In genomic region chr21:33300701-33301631, GRCh38 we compare ENCODE assay signal across 8 cellular contexts. TPM values are rescaled to one million over a fixed set of nuclear protein-coding genes. Genes with fewer than 3 reads are reported as not detected.
DNase-seq lines count a peak whose midpoint lies in the region; ATAC-seq and TF ChIP-seq lines count a peak whose summit lies in the region.

No MANE protein-coding gene starts in this region.

- in situ Hi-C loops in mammary epithelial cell (cut with MboI; ENCODE audit: low sequenced_read_pairs in 2 of 2): no loop called here

- peaks cover 57% of the 10 kb centered on the region for H3K4me1 Mint-ChIP-seq in CD4-positive, alpha-beta T cell (ENCODE audit: low read depth)
- peaks cover 63 to 87% (median 86%) of the 10 kb centered on the region in 3 donors for H3K4me1 Mint-ChIP-seq in naive B cell
- H3K4me1 Mint-ChIP-seq in activated CD8-positive, alpha-beta memory T cell treated with anti-CD3 and anti-CD28 coated beads, Interleukin-2, amount 10 ng/mL, durations not matched to agents 7 days and 5 days: peaks cover 20% of the 10 kb centered on the region

- H3K4me3 ChIP-seq in NB4 (ENCODE audit: low read depth, low read length) (peak overlapping the region; percentile 2), mammary epithelial cell (replicated peaks in 1 of 3; ENCODE audit: insufficient read depth in 1 of 3, low read depth in 2 of 3, low read length in 3 of 3) (no peak overlapping the region)

- no peaks in the 10 kb centered on the region for H3K27me3 ChIP-seq in CD4-positive, alpha-beta T cell (ENCODE audit: control insufficient read depth, insufficient read depth, low read length)
- no peaks in the 10 kb centered on the region for H3K27me3 ChIP-seq in mammary epithelial cell (ENCODE audit: insufficient read depth, low read length)

- POLR2A ChIA-PET in CD4-positive, alpha-beta T cell (lab: Charles Lee): interaction anchor here (0.6 to 3.3 kb wide), 6 partner anchors 24 to 70 kb away, joined by 3 to 35 read pairs (median 11); partner anchors contain the start of genes IFNAR1 and IL10RB

- TF ChIP-seq POLR2A in NB4 (IDR thresholded peaks at IDR 0.05; ENCODE audit: extremely low read depth, insufficient read length): no peak

- CTCF ChIA-PET in CD4-positive, alpha-beta T cell (lab: Charles Lee): no interaction called here
- CTCF ChIA-PET in mammary epithelial cell (lab: Charles Lee; ENCODE audit: low non-redundant PET): interaction anchor here (0.7 kb wide), 1 partner anchor 7 kb away, joined by 13 read pairs; no protein-coding TSS in a partner anchor
- CTCF ChIA-PET in activated CD8-positive, alpha-beta memory T cell treated with anti-CD3 and anti-CD28 coated beads, Interleukin-2, amount 10 ng/mL, durations not matched to agents 7 days and 5 days (lab: Charles Lee): interaction anchor here (1.2 to 2.2 kb wide), 3 partner anchors 14 to 144 kb away, joined by 3 to 5 read pairs (median 5); no protein-coding TSS in a partner anchor

- no peak for ATAC-seq in CD4-positive, alpha-beta T cell (ENCODE audit: poor library complexity)
- ATAC-seq in naive B cell (ENCODE audit: low read depth in 2 of 2) (no peak), HG03520 (IDR thresholded peaks at IDR 0.05; ENCODE audit: unreplicated experiment) (no peak), GM19328 (IDR thresholded peaks at IDR 0.05; ENCODE audit: unreplicated experiment) (no peak)
- ATAC-seq in activated CD8-positive, alpha-beta memory T cell treated with anti-CD3 and anti-CD28 coated beads, Interleukin-2, amount 10 ng/mL, durations not matched to agents 7 days and 5 days: no peak

- no peaks in the 10 kb centered on the region for H3K9me3 ChIP-seq in CD4-positive, alpha-beta T cell (ENCODE audit: control insufficient read depth, low read length)
- no peaks in the 10 kb centered on the region for H3K9me3 ChIP-seq in mammary epithelial cell (replicated peaks; ENCODE audit: insufficient read depth, low read length)

- no peaks in the 10 kb centered on the region for H3K79me2 ChIP-seq in mammary epithelial cell (ENCODE audit: insufficient read depth, low read length)

- intact Hi-C loops in CD4-positive, alpha-beta T cell (cut with DNase I, micrococcal nuclease): no loop called here
- intact Hi-C loops in mammary epithelial cell (cut with micrococcal nuclease): no loop called here

- 80% methylated on average over 10 of the region's 10 CpGs for WGBS in mammary epithelial cell (ENCODE audit: low coverage, missing lambda C conversion rate)

- peaks cover 15% of the 10 kb centered on the region for H3K4me1 ChIP-seq in mammary epithelial cell (ENCODE audit: insufficient read depth, low read length)

- H3K27ac Mint-ChIP-seq in CD4-positive, alpha-beta T cell: peak overlapping the region; percentile 86
- H3K27ac Mint-ChIP-seq in naive B cell: peak overlapping the region; percentile 81 to 96 (median 94)
- H3K27ac Mint-ChIP-seq in activated CD8-positive, alpha-beta memory T cell treated with anti-CD3 and anti-CD28 coated beads, Interleukin-2, amount 10 ng/mL, durations not matched to agents 7 days and 5 days: no peak overlapping the region

- H3K27ac ChIP-seq in CD4-positive, alpha-beta T cell (ENCODE audit: low read depth, low read length): no peak overlapping the region
- no peak overlapping the region for H3K27ac ChIP-seq in mammary epithelial cell (ENCODE audit: insufficient read depth, low read depth, low read length)

- H3K9ac ChIP-seq in mammary epithelial cell (ENCODE audit: insufficient read depth, low read length): no peak overlapping the region

- BruUV-seq in mammary epithelial cell (replicated peaks; lab: Mats Ljungman, UMichigan): no TSS peak

- peaks cover 25% of the 10 kb centered on the region for H3K36me3 Mint-ChIP-seq in CD4-positive, alpha-beta T cell (ENCODE audit: low read depth)
- H3K36me3 Mint-ChIP-seq in naive B cell: no peaks in the 10 kb centered on the region
- peaks cover 11% of the 10 kb centered on the region for H3K36me3 Mint-ChIP-seq in activated CD8-positive, alpha-beta memory T cell treated with anti-CD3 and anti-CD28 coated beads, Interleukin-2, amount 10 ng/mL, durations not matched to agents 7 days and 5 days

- H3K27me3 Mint-ChIP-seq in CD4-positive, alpha-beta T cell: no peaks in the 10 kb centered on the region
- no peaks in the 10 kb centered on the region for H3K27me3 Mint-ChIP-seq in naive B cell
- H3K27me3 Mint-ChIP-seq in activated CD8-positive, alpha-beta memory T cell treated with anti-CD3 and anti-CD28 coated beads, Interleukin-2, amount 10 ng/mL, durations not matched to agents 7 days and 5 days: no peaks in the 10 kb centered on the region

- no peaks in the 10 kb centered on the region for H4K20me1 ChIP-seq in mammary epithelial cell (ENCODE audit: insufficient read depth, low read length)

- TF ChIP-seq CTCF in CD4-positive, alpha-beta T cell (IDR thresholded peaks at IDR 0.05): no peak
- no peak for TF ChIP-seq CTCF in NB4 (IDR thresholded peaks at IDR 0.05; ENCODE audit: low read depth, low read length)
- no peak for TF ChIP-seq CTCF in mammary epithelial cell (conservative IDR thresholded peaks at IDR 0.05 in 1 of 2, IDR thresholded peaks at IDR 0.05 in 1 of 2; ENCODE audit: extremely low read depth in 1 of 2, insufficient read depth in 1 of 2, low read depth in 1 of 2, low read length in 2 of 2)

- peak overlapping the region; percentile 17 for H2AFZ ChIP-seq in mammary epithelial cell (ENCODE audit: low read depth, low read length)

- H3K4me3 Mint-ChIP-seq in CD4-positive, alpha-beta T cell: peak overlapping the region; percentile 52
- H3K4me3 Mint-ChIP-seq in naive B cell: peak overlapping the region; percentile 22 to 85 (median 69)
- no peak overlapping the region for H3K4me3 Mint-ChIP-seq in activated CD8-positive, alpha-beta memory T cell treated with anti-CD3 and anti-CD28 coated beads, Interleukin-2, amount 10 ng/mL, durations not matched to agents 7 days and 5 days

- no peak overlapping the region for H3K4me2 ChIP-seq in mammary epithelial cell (ENCODE audit: insufficient read depth, low read depth, low read length)

- dilution Hi-C loops in mammary epithelial cell (cut with HindIII; ENCODE audit: low sequenced_read_pairs): no loop called here

- peaks cover 2% of the 10 kb centered on the region for H3K9me3 Mint-ChIP-seq in CD4-positive, alpha-beta T cell
- no peaks in the 10 kb centered on the region for H3K9me3 Mint-ChIP-seq in naive B cell
- no peaks in the 10 kb centered on the region for H3K9me3 Mint-ChIP-seq in activated CD8-positive, alpha-beta memory T cell treated with anti-CD3 and anti-CD28 coated beads, Interleukin-2, amount 10 ng/mL, durations not matched to agents 7 days and 5 days (ENCODE audit: low read depth)

- no peak for DNase-seq in CD4-positive, alpha-beta T cell
- DNase-seq in NB4 (ENCODE audit: low read depth) (peak; percentile 91), mammary epithelial cell (no peak), naive B cell (peak; percentile 32), HuH-7 (ENCODE audit: low spot score) (no peak)
- DNase-seq in activated CD8-positive, alpha-beta memory T cell treated with anti-CD3 and anti-CD28 coated beads, Interleukin-2, amount 10 ng/mL, durations not matched to agents 7 days and 5 days: no peak

- H3K36me3 ChIP-seq in mammary epithelial cell (ENCODE audit: insufficient read depth, low read length): no peaks in the 10 kb centered on the region

RNA-seq across cellular contexts. Expression of gene IFNAR1, which starts 23.8 kb away (rescaled TPM):
- total RNA-seq in CD4-positive, alpha-beta T cell: 10 to 100 TPM; 20.4 to 26.8 TPM
- 10 to 100 TPM; 17.2 to 26.9 TPM for total RNA-seq in mammary epithelial cell
- polyA plus RNA-seq in mammary epithelial cell (10.5 TPM), naive B cell (ENCODE audit: low read depth in 6 of 6) (100 to 1,000 TPM in 5 of 6 donors, 10 to 100 TPM in 1; 99.7 to 142 (median 126) TPM)
- 11.8 TPM for polyA minus RNA-seq in mammary epithelial cell
- 10 to 100 TPM; 26.2 to 30.8 TPM for total RNA-seq in activated CD8-positive, alpha-beta memory T cell treated with anti-CD3 and anti-CD28 coated beads, Interleukin-2, amount 10 ng/mL, durations not matched to agents 7 days and 5 days

RNA-seq across cellular contexts. Expression of gene IL10RB, which starts 34.8 kb away (rescaled TPM):
- 1 to 10 TPM; 7.2 to 9.2 TPM for total RNA-seq in CD4-positive, alpha-beta T cell
- 10 to 100 TPM; 14.3 to 18.9 TPM for total RNA-seq in mammary epithelial cell
- polyA plus RNA-seq in mammary epithelial cell (20.4 TPM), naive B cell (ENCODE audit: low read depth in 6 of 6) (10 to 100 TPM; 56.9 to 83.1 (median 71.0) TPM)
- 20.4 TPM for polyA minus RNA-seq in mammary epithelial cell
- total RNA-seq in activated CD8-positive, alpha-beta memory T cell treated with anti-CD3 and anti-CD28 coated beads, Interleukin-2, amount 10 ng/mL, durations not matched to agents 7 days and 5 days: 10 to 100 TPM; 30.9 to 34.9 TPM

Comparison
In these comparisons a context has a peak if more than half of its experiments do, and no peak if none do; other contexts are left out.
1. DNase-seq: peak in NB4 (single experiment) and naive B cell (single experiment); none in CD4-positive, alpha-beta T cell (0 of 10), mammary epithelial cell (single experiment), activated CD8-positive, alpha-beta memory T cell treated with anti-CD3 and anti-CD28 coated beads, Interleukin-2, amount 10 ng/mL, durations not matched to agents 7 days and 5 days (single experiment) and HuH-7 (single experiment).